8 cellular contexts compared by ENCODE assay signal in the genomic region with DNA sequence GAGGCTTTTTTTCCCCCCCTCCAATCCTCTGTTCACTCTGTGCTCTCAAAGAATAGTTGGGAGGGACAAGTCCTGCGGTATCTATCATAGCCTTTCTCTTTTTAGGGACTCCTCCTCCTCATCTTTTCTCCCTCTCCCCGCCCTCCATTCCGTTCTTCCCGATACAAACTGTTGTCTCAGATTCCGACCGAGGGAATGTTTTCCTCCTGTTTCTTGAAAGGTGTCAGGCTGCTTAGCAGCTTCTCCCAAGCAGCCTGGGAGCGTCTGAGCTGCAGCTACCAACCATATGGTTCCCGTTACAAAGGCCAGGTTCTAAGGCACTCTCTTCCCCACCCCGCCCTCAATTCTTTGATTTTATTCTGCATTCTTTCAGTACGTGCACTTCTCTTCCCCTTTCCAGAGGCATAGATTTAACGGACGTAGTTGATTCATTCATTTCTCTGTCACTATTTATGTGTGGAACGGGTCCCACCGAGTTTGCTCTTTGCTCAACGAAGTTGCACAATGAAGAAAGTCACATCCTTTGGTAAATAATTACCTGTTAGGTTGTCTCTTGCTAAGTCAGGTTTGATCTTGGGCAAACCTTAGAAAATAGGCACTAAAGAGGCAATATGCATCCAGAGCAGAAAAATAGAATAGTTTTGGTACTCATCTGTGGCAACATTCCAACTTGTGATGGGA. TPM values are rescaled to one million over a fixed set of nuclear protein-coding genes. Genes with fewer than 3 reads are reported as not detected.
A peak's percentile ranks its signal among the peaks of the same experiment; 100 is the strongest.
DNase-seq lines count a peak whose midpoint lies in the region; TF ChIP-seq lines count a peak whose summit lies in the region.

No MANE protein-coding gene starts in this region.

- H3K36me3 ChIP-seq in ascending aorta: no peaks in the 10 kb centered on the region
- H3K36me3 ChIP-seq in iPS-18a (ENCODE audit: control insufficient read depth, low read depth, low read length): no peaks in the 10 kb centered on the region
- H3K36me3 ChIP-seq in stomach smooth muscle (ENCODE audit: control insufficient read depth in 2 of 2, insufficient read depth in 2 of 2, low read length in 2 of 2): no peaks in the 10 kb centered on the region

- H3K4me1 ChIP-seq in ascending aorta (peaks cover 0 to 12% of the 10 kb centered on the region in 2 donors), iPS-18a (ENCODE audit: control insufficient read depth, low read depth, low read length) (peaks cover 46% of the 10 kb centered on the region), stomach smooth muscle (ENCODE audit: control insufficient read depth, insufficient read depth, low read length) (no peaks in the 10 kb centered on the region)

- TF ChIP-seq CTCF in ascending aorta (IDR thresholded peaks at IDR 0.05): no peak

- no peaks in the 10 kb centered on the region for H3K27me3 ChIP-seq in ascending aorta
- H3K27me3 ChIP-seq in iPS-18a (ENCODE audit: control insufficient read depth, insufficient read depth, low read length): no peaks in the 10 kb centered on the region
- H3K27me3 ChIP-seq in stomach smooth muscle (ENCODE audit: control insufficient read depth in 1 of 2, insufficient read depth in 2 of 2, low read length in 2 of 2): no peaks in the 10 kb centered on the region

- peak overlapping the region; percentile 96 to 100 for H3K27ac ChIP-seq in ascending aorta
- H3K27ac ChIP-seq in iPS-18a (ENCODE audit: low read length): no peak overlapping the region
- H3K27ac ChIP-seq in stomach smooth muscle (ENCODE audit: low read length): peak overlapping the region; percentile 76

- no peaks in the 10 kb centered on the region for H3K9me3 ChIP-seq in ascending aorta
- no peaks in the 10 kb centered on the region for H3K9me3 ChIP-seq in iPS-18a (ENCODE audit: control insufficient read depth, low read depth, low read length)
- no peaks in the 10 kb centered on the region for H3K9me3 ChIP-seq in stomach smooth muscle (ENCODE audit: control insufficient read depth in 2 of 2, low read length in 2 of 2)

- H3K4me3 ChIP-seq in ascending aorta (peak overlapping the region; percentile 74 to 96), iPS-18a (ENCODE audit: low read length) (peak overlapping the region; percentile 81), stomach smooth muscle (ENCODE audit: low read length in 2 of 2) (peak overlapping the region; percentile 86 to 90)

- intact Hi-C loops in ascending aorta (cut with DNase I): loop anchor here (5.0 to 10.0 kb wide), 5 partner anchors 144 to 761 kb away; no protein-coding TSS in a partner anchor

- H3K9ac ChIP-seq in iPS-18a (ENCODE audit: low read length) (peak overlapping the region; percentile 70), stomach smooth muscle (ENCODE audit: low read length in 2 of 2) (peak overlapping the region; percentile 64 to 73)

- DNase-seq in HT-29 (ENCODE audit: low spot score): peak; percentile 9
- no peak for DNase-seq in ascending aorta (ENCODE audit: low spot score in 2 of 2)
- DNase-seq in activated CD4-positive, alpha-beta T cell treated with anti-CD3 and anti-CD28 coated beads, Interleukin-2, amount 50 U/mL, for 1 hour: no peak
- DNase-seq in stimulated activated CD4-positive, alpha-beta T cell treated with anti-CD3 and anti-CD28 coated beads, Interleukin-4, amount 100 ng/mL, for 24 hours: no peak
- DNase-seq in activated T-cell treated with anti-CD3 and anti-CD28 coated beads for 4 hours: no peak
- DNase-seq in cerebellum (ENCODE audit: low spot score): no peak

RNA-seq across cellular contexts. Expression of a gene that starts 2.8 kb away (rescaled TPM):
- total RNA-seq in HT-29 (2014; rRNA removed; shearing (Covaris generic)): 0.97 TPM in 1 of 2 replicates, not detected in the other
- total RNA-seq in ascending aorta (48.9 TPM), cerebellum (416 TPM)

Comparison
In these comparisons a context has a peak if more than half of its experiments do, and no peak if none do; other contexts are left out.
1. RNA of a gene that starts 2.8 kb away (total RNA-seq): 416 TPM in cerebellum (single experiment) and 48.9 TPM in ascending aorta (single experiment); 0.97 TPM in HT-29; every median in the first group is over 10 times any median in the second.
2. Peak in every context shown above with its lines, with median percentiles within 50 percentile points of each other: H3K4me3 ChIP-seq.